8 cellular contexts compared by ENCODE assay signal in genomic region chr17:2707721-2708584, GRCh38. TPM values are rescaled to one million over a fixed set of nuclear protein-coding genes. Genes with fewer than 3 reads are reported as not detected.
DNase-seq lines count a peak whose midpoint lies in the region; ATAC-seq lines count a peak whose summit lies in the region.

No MANE protein-coding gene starts in this region.

- H3K4me1 ChIP-seq in BLaER1 (peaks cover 71% of the 10 kb centered on the region), Karpas-422 (ENCODE audit: low read length) (peaks cover 30% of the 10 kb centered on the region), mesenchymal stem cell (ENCODE audit: control insufficient read depth, insufficient read depth, low read depth, low read length) (peaks cover 75% of the 10 kb centered on the region)

- H3K18ac ChIP-seq in mesenchymal stem cell (ENCODE audit: low read depth in 1 of 2, low read length in 2 of 2): no peak overlapping the region

- H3K27ac ChIP-seq in BLaER1 (peak overlapping the region; percentile 72), Karpas-422 (ENCODE audit: low read length) (0 out of 2 replicates have a peak overlapping the region, but pooled peaks have one; percentile 64), cingulate gyrus (ENCODE audit: low read depth, low read length) (peak overlapping the region; percentile 60), mesenchymal stem cell (ENCODE audit: low read length, poor library complexity, severe bottlenecking) (no peak overlapping the region)

- H3K27me3 ChIP-seq in BLaER1 (no peaks in the 10 kb centered on the region), Karpas-422 (ENCODE audit: low read length) (no peaks in the 10 kb centered on the region), mesenchymal stem cell (ENCODE audit: control insufficient read depth in 1 of 2, insufficient read depth in 1 of 2, low read length in 2 of 2) (no peaks in the 10 kb centered on the region)

- H3K36me3 ChIP-seq in BLaER1 (peaks cover 49% of the 10 kb centered on the region), Karpas-422 (ENCODE audit: insufficient read depth, low read length) (peaks cover 3% of the 10 kb centered on the region; the same call in 1 of the 2 replicates), mesenchymal stem cell (ENCODE audit: control insufficient read depth in 1 of 2, insufficient read depth in 2 of 2, low read depth in 1 of 2, low read length in 2 of 2) (peaks cover 12 to 22% of the 10 kb centered on the region in 2 experiments)

- H3K9me3 ChIP-seq in BLaER1: no peaks in the 10 kb centered on the region
- no peaks in the 10 kb centered on the region for H3K9me3 ChIP-seq in Karpas-422 (ENCODE audit: low read length)
- no peaks in the 10 kb centered on the region for H3K9me3 ChIP-seq in mesenchymal stem cell (ENCODE audit: control insufficient read depth, low read length)

- peak overlapping the region; percentile 27 for H4K8ac ChIP-seq in mesenchymal stem cell (ENCODE audit: low read length)

- H3K79me1 ChIP-seq in mesenchymal stem cell (replicated peaks; ENCODE audit: low read length, poor library complexity, severe bottlenecking): peaks cover 35% of the 10 kb centered on the region

- H3K4me3 ChIP-seq in BLaER1 (peak overlapping the region; percentile 98), Karpas-422 (ENCODE audit: low read length) (peak overlapping the region; percentile 93; the same call in 1 of the 2 replicates), mesenchymal stem cell (ENCODE audit: insufficient read depth in 1 of 2, low read depth in 1 of 2, low read length in 2 of 2) (peak overlapping the region in 1 of 2 experiments; percentile 24)

- DNase-seq in Karpas-422: no peak
- DNase-seq in mesenchymal stem cell: no peak
- no peak for DNase-seq in NCI-H748 (lab: John Stamatoyannopoulos, UW; ENCODE audit: unreplicated experiment)

- H2BK5ac ChIP-seq in mesenchymal stem cell (ENCODE audit: low read depth, low read length, poor library complexity, severe bottlenecking): no peak overlapping the region

- H2BK15ac ChIP-seq in mesenchymal stem cell (ENCODE audit: low read depth, poor library complexity, severe bottlenecking): no peak overlapping the region

- no peak overlapping the region for H2AK5ac ChIP-seq in mesenchymal stem cell (ENCODE audit: low read length, severe bottlenecking)

- H2BK12ac ChIP-seq in mesenchymal stem cell (ENCODE audit: low read length in 2 of 2): peak overlapping the region in 1 of 2 experiments; percentile 45

- peaks cover 85% of the 10 kb centered on the region for H4K20me1 ChIP-seq in BLaER1
- peaks cover 65% of the 10 kb centered on the region for H4K20me1 ChIP-seq in Karpas-422 (ENCODE audit: insufficient read depth, low read depth, low read length)

- H3K23ac ChIP-seq in mesenchymal stem cell (ENCODE audit: low read length in 2 of 2): no peak overlapping the region

- H3K4me2 ChIP-seq in BLaER1: peak overlapping the region; percentile 99
- H3K4me2 ChIP-seq in Karpas-422 (ENCODE audit: low read depth, low read length, poor library complexity, severe bottlenecking): peak overlapping the region; percentile 89
- no peak overlapping the region for H3K4me2 ChIP-seq in mesenchymal stem cell (ENCODE audit: low read length, poor library complexity, severe bottlenecking)

- WGBS in mesenchymal stem cell: 92% methylated on average over 12 of the region's 13 CpGs

- peaks cover 80% of the 10 kb centered on the region for H3K79me2 ChIP-seq in Karpas-422 (ENCODE audit: low read length)

- H3K14ac ChIP-seq in mesenchymal stem cell (ENCODE audit: low read length in 2 of 2): no peak overlapping the region

- H4K91ac ChIP-seq in mesenchymal stem cell (ENCODE audit: low read length): peak overlapping the region; percentile 46

- H2AFZ ChIP-seq in Karpas-422 (ENCODE audit: low read length) (no peak overlapping the region), mesenchymal stem cell (ENCODE audit: low read depth, low read length) (no peak overlapping the region)

- H2BK120ac ChIP-seq in mesenchymal stem cell (ENCODE audit: low read depth, low read length): no peak overlapping the region

- peak overlapping the region; percentile 96 for H3K9ac ChIP-seq in BLaER1
- H3K9ac ChIP-seq in Karpas-422 (ENCODE audit: low read length): peak overlapping the region; percentile 92
- peak overlapping the region; percentile 57 for H3K9ac ChIP-seq in mesenchymal stem cell (ENCODE audit: low read length)

- ATAC-seq in HG03521 (IDR thresholded peaks at IDR 0.05; ENCODE audit: unreplicated experiment) (no peak), GM18858 (IDR thresholded peaks at IDR 0.05; ENCODE audit: unreplicated experiment) (no peak), HG02981 (IDR thresholded peaks at IDR 0.05; ENCODE audit: unreplicated experiment) (no peak)

- H3K4ac ChIP-seq in mesenchymal stem cell (ENCODE audit: low read depth in 1 of 2, low read length in 2 of 2): no peak overlapping the region

- H3K9me2 ChIP-seq in Karpas-422 (replicated peaks; ENCODE audit: insufficient read depth, low read length): no peaks in the 10 kb centered on the region

RNA-seq across cellular contexts. Expression of gene CLUH, which starts 3.6 kb away (rescaled TPM):
- total RNA-seq in Karpas-422 (2014; rRNA removed; shearing (Covaris generic); ENCODE audit: low replicate concordance): 39.1 and 67.3 TPM in 2 replicates
- 20.4 TPM for polyA plus RNA-seq in mesenchymal stem cell (2013, experiment 1 of 2)
- polyA plus RNA-seq in mesenchymal stem cell (2013, experiment 2 of 2): 19.2 TPM

RNA-seq across cellular contexts. Expression of gene CCDC92B, which starts 41.5 kb away (rescaled TPM):
- total RNA-seq in Karpas-422 (2014; rRNA removed; shearing (Covaris generic); ENCODE audit: low replicate concordance): not detected in 2 replicates
- polyA plus RNA-seq in mesenchymal stem cell (2013, experiment 1 of 2): not detected
- polyA plus RNA-seq in mesenchymal stem cell (2013, experiment 2 of 2): not detected
